16 cellular contexts compared by ENCODE assay signal in genomic region chr11:75874942-75875341, GRCh38.
"Had no signal": no experiment of that assay in that cellular context is flagged by ENCODE, and none has a peak within 500 bp of the region (broad histone marks: within the 10 kb centered on the region; RNA-seq: fewer than 3 reads in every experiment).

No MANE protein-coding gene starts in this region.

- H3K27me3 ChIP-seq: sigmoid colon, tibial artery, vagina had no signal

- ATAC-seq: activated T-helper 17 cell treated with anti-CD3 and anti-CD28 coated beads, Interleukin-2, amount 50 U/mL, for 72 hours; left cardiac atrium; mucosa of descending colon; natural killer cell; stimulated activated naive CD8-positive, alpha-beta T cell treated with anti-CD3 and anti-CD28 coated beads, Interleukin-15, amount 100 ng/mL, for 72 hours had no signal

- H3K4me3 ChIP-seq: mucosa of descending colon, sigmoid colon, tibial artery, vagina had no signal

- H3K4me1 ChIP-seq: tibial artery, vagina had no signal

- H3K9me3 ChIP-seq: mucosa of descending colon, sigmoid colon, tibial artery, vagina had no signal

- DNase-seq: activated CD4-positive, alpha-beta T cell treated with anti-CD3 and anti-CD28 coated beads, Interleukin-2, amount 10 ng/mL, durations not matched to agents 7 days and 5 days; activated CD4-positive, CD25-positive, alpha-beta regulatory T cell; activated CD8-positive, alpha-beta memory T cell treated with anti-CD3 and anti-CD28 coated beads for 24 hours; activated naive CD4-positive, alpha-beta T cell treated with anti-CD3 and anti-CD28 coated beads for 36 hours; endodermal cell; erythroblast; left cardiac atrium; mucosa of descending colon; natural killer cell; sigmoid colon; stimulated activated CD4-positive, alpha-beta T cell treated with anti-CD3 and anti-CD28 coated beads, Interleukin-12 subunit alpha, Interleukin-12 subunit beta, amount 100 ng/mL, for 4 hours; stimulated activated naive CD8-positive, alpha-beta T cell treated with anti-CD3 and anti-CD28 coated beads, Interleukin-15, amount 100 ng/mL, for 72 hours; tibial artery had no signal

- H3K36me3 ChIP-seq: tibial artery, vagina had no signal

- FAIRE-seq: TTC549 had no signal

- H3K27ac ChIP-seq: sigmoid colon, tibial artery, vagina had no signal
